ENCODE assay signal across 15 cellular contexts in the genomic region with DNA sequence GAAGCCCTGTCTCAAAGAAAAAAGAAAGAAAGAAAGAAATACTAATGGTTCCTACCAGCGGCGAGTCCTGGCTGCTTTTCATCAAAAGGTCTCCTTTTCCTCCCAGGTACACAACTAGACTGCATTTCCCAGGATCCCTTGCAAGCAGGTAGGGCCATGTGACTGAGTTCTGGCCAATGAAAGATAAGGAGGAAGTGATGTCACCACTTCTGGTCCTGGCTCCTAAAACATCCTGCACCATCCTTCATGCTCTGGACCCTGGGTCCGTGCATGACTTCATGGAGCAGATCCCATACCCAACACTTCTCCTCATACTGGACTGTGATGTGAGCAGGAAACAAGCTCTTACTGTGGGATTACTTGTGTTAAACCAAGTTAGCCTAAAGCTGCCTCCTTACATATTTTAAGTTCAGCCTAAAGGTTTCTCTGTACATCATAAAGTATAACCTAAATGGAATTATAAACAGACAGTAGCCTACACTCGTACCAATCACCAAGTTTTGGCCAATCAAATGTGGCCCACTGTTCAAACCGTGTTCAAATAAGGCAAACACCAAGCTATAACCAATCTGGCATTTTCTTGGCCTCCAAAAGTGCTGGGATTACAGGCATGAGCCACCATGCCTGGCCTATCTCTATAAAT. TPM values are rescaled to one million over a fixed set of nuclear protein-coding genes. Genes with fewer than 3 reads are reported as not detected.
DNase-seq lines count a peak whose midpoint lies in the region; ATAC-seq, FAIRE-seq and TF ChIP-seq lines count a peak whose summit lies in the region.
"Had no signal": no experiment of that assay in that cellular context is flagged by ENCODE, and none has a peak within 500 bp of the region (broad histone marks: within the 10 kb centered on the region; RNA-seq: fewer than 3 reads in every experiment).

No MANE protein-coding gene starts in this region.

- DNase-seq in NCI-H748 (lab: John Stamatoyannopoulos, UW; ENCODE audit: unreplicated experiment): peak; percentile 38
- no peak for DNase-seq in NCI-H748 treated with DMSO at 0.1 percent for 48 hours (lab: John Stamatoyannopoulos, UW)
- peak; percentile 39 for DNase-seq in NB4 (ENCODE audit: low read depth)
- DNase-seq in small intestine: peak; percentile 17
- DNase-seq in activated CD4-positive, CD25-positive, alpha-beta regulatory T cell (lab: John Stamatoyannopoulos, UW): no peak
- no peak for DNase-seq in left cardiac atrium
- DNase-seq: activated CD8-positive, alpha-beta T cell treated with anti-CD3 and anti-CD28 coated beads, Interleukin-2, amount 10 ng/mL, durations not matched to agents 7 days and 5 days; cerebellar nuclear complex; endodermal cell; NK-92 treated with Interleukin-12 subunit alpha and Interleukin-12 subunit beta, amount 100 ng/mL, for 24 hours; stimulated activated CD4-positive, alpha-beta T cell treated with anti-CD3 and anti-CD28 coated beads, Interleukin-2, amount 100 ng/mL, for 24 hours had no signal

- H3F3A ChIP-seq in SU-DHL-6 (ENCODE audit: insufficient read depth): no peaks in the 10 kb centered on the region

- no peaks in the 10 kb centered on the region for H3K4me1 ChIP-seq in small intestine (ENCODE audit: control insufficient read depth in 2 of 2, insufficient read depth in 1 of 2, low read depth in 1 of 2, low read length in 1 of 2)
- H3K4me1 ChIP-seq: right atrium auricular region had no signal

- ATAC-seq in HG02759 (IDR thresholded peaks at IDR 0.05; ENCODE audit: unreplicated experiment) (no peak), left cardiac atrium (no peak)
- ATAC-seq: activated CD8-positive, alpha-beta T cell treated with anti-CD3 and anti-CD28 coated beads, Interleukin-2, amount 10 ng/mL, durations not matched to agents 7 days and 5 days had no signal

- H3K9me3 ChIP-seq in SU-DHL-6 (ENCODE audit: insufficient read depth, low read length) (no peaks in the 10 kb centered on the region), small intestine (ENCODE audit: control insufficient read depth, low read depth) (no peaks in the 10 kb centered on the region)

- H4K20me1 ChIP-seq in SU-DHL-6 (ENCODE audit: low read depth, low read length): no peaks in the 10 kb centered on the region

- no peak for TF ChIP-seq CTCF in NB4 (IDR thresholded peaks at IDR 0.05; ENCODE audit: low read depth, low read length)
- no peak for TF ChIP-seq CTCF in SU-DHL-6 (IDR thresholded peaks at IDR 0.05; ENCODE audit: insufficient read depth, low read length, poor library complexity, severe bottlenecking)

- no peaks in the 10 kb centered on the region for H3K79me2 ChIP-seq in SU-DHL-6 (ENCODE audit: insufficient read depth, low read length)

- H3K4me3 ChIP-seq in NB4 (ENCODE audit: low read depth, low read length) (no peak overlapping the region), SU-DHL-6 (ENCODE audit: insufficient read depth, low read length, poor library complexity, severe bottlenecking) (no peak overlapping the region), small intestine (ENCODE audit: low read depth in 1 of 2, low read length in 2 of 2) (no peak overlapping the region)
- H3K4me3 ChIP-seq: right atrium auricular region, SK-N-MC had no signal

- H3K36me3 ChIP-seq in SU-DHL-6 (ENCODE audit: low read length) (no peaks in the 10 kb centered on the region), small intestine (ENCODE audit: control insufficient read depth in 2 of 2, insufficient read depth in 2 of 2, low read length in 2 of 2) (no peaks in the 10 kb centered on the region)
- H3K36me3 ChIP-seq: right atrium auricular region had no signal

- TF ChIP-seq POLR2A in NB4 (IDR thresholded peaks at IDR 0.05; ENCODE audit: extremely low read depth, insufficient read length): no peak

- no peak overlapping the region for H3K9ac ChIP-seq in SU-DHL-6 (ENCODE audit: low read length)

- H3K4me2 ChIP-seq in SU-DHL-6 (ENCODE audit: low read depth, low read length, poor library complexity, severe bottlenecking): peak overlapping the region; percentile 17

- H3K27me3 ChIP-seq in SU-DHL-6 (ENCODE audit: low read length) (no peaks in the 10 kb centered on the region), small intestine (ENCODE audit: control insufficient read depth in 2 of 2, insufficient read depth in 2 of 2, low read length in 2 of 2) (no peaks in the 10 kb centered on the region)
- H3K27me3 ChIP-seq: right atrium auricular region had no signal

- H3K27ac ChIP-seq in SU-DHL-6 (ENCODE audit: low read depth, low read length) (no peak overlapping the region), small intestine (ENCODE audit: low read depth in 1 of 2, low read length in 1 of 2) (no peak overlapping the region)
- H3K27ac ChIP-seq: right atrium auricular region, SK-N-MC had no signal

- no peak for FAIRE-seq in small intestine (lab: Jason Lieb, UNC)

- H3K9me2 ChIP-seq in SU-DHL-6 (replicated peaks; ENCODE audit: insufficient read depth, low read length): no peaks in the 10 kb centered on the region

- intact Hi-C loops in left cardiac atrium (cut with DNase I): no loop called here

- WGBS in small intestine, 3 donors: 91 to 93% (median 91%) methylated on average over 5 of the region's 5 CpGs

- peak overlapping the region; percentile 60 for H2AFZ ChIP-seq in SU-DHL-6 (ENCODE audit: low read depth, low read length, severe bottlenecking)

RNA-seq across cellular contexts. Expression of a gene that starts 30.2 kb away (rescaled TPM):
- 10 to 100 TPM; 19.7 to 26.6 (median 21.0) TPM for polyA plus RNA-seq in small intestine
- 10 to 100 TPM; 22.4 to 34.8 TPM for total RNA-seq in left cardiac atrium

Comparison
In these comparisons a context has a peak if more than half of its experiments do, and no peak if none do; other contexts are left out.
1. DNase-seq: peak in NCI-H748 (single experiment), NB4 (single experiment) and small intestine (single experiment); none in NCI-H748 treated with DMSO at 0.1 percent for 48 hours (single experiment), activated CD4-positive, CD25-positive, alpha-beta regulatory T cell (0 of 4) and left cardiac atrium (single experiment).